Comparison of ENCODE assay signal across 17 cellular contexts in the genomic region with DNA sequence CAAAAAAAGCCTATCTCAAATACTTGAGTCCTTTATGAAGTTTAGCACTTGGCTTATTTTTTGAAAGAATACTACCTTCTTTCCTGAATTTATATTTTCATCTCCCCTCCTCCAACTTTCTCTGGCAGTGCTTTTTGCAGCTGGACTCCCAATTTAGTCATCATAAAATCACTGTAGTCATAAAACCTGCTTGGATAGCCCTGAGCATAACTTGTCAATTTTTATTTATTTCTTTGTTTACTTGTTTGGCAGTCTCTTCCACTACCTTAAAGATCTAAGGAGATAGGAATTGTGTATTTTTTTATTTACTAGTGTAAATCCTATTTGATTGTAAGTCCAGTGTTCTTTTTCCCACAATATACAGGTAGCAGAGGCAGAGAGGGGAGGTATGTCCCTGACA.
"Had no signal": no experiment of that assay in that cellular context is flagged by ENCODE, and none has a peak within 500 bp of the region (broad histone marks: within the 10 kb centered on the region; RNA-seq: fewer than 3 reads in every experiment).

No MANE protein-coding gene starts in this region.

- H3K36me3 ChIP-seq: neutrophil, right lobe of liver, stomach had no signal

- H3K9ac ChIP-seq: parathyroid adenoma had no signal

- DNase-seq: activated CD4-positive, alpha-beta T cell treated with anti-CD3 and anti-CD28 coated beads, Interleukin-2, amount 50 U/mL, for 1 hour; activated CD8-positive, alpha-beta memory T cell treated with anti-CD3 and anti-CD28 coated beads, Interleukin-2, amount 50 U/mL, for 4 hours; activated effector memory CD4-positive, alpha-beta T cell treated with Interleukin-2 at 50 U/mL for 16 hours; activated naive CD4-positive, alpha-beta T cell treated with anti-CD3 and anti-CD28 coated beads, Interleukin-2, amount 50 U/mL, for 16 hours; activated T-cell treated with anti-CD3 and anti-CD28 coated beads, Interleukin-2, amount 50 U/mL, for 4 hours; cerebellar nuclear complex; cortex of kidney; naive thymus-derived CD4-positive, alpha-beta T cell; stimulated activated CD4-positive, alpha-beta T cell treated with anti-CD3 and anti-CD28 coated beads, Interleukin-4, amount 100 ng/mL, for 24 hours; stomach; T1000 had no signal

- H3K27me3 ChIP-seq: neutrophil, right lobe of liver, stomach had no signal

- H3K4me3 ChIP-seq: right lobe of liver, stomach had no signal

- H3K79me2 ChIP-seq: parathyroid adenoma had no signal

- H3K27ac Mint-ChIP-seq: memory B cell; stimulated activated effector memory CD8-positive, alpha-beta T cell treated with anti-CD3 and anti-CD28 coated beads, Interleukin-12 subunit alpha, Interleukin-12 subunit beta, amount 100 ng/mL, for 72 hours; type B pancreatic cell had no signal

- H3K27me3 Mint-ChIP-seq: type B pancreatic cell had no signal

- H3K4me1 Mint-ChIP-seq: stimulated activated effector memory CD8-positive, alpha-beta T cell treated with anti-CD3 and anti-CD28 coated beads, Interleukin-12 subunit alpha, Interleukin-12 subunit beta, amount 100 ng/mL, for 72 hours had no signal

- H2AFZ ChIP-seq: parathyroid adenoma had no signal

- H3K36me3 Mint-ChIP-seq: stimulated activated effector memory CD8-positive, alpha-beta T cell treated with anti-CD3 and anti-CD28 coated beads, Interleukin-12 subunit alpha, Interleukin-12 subunit beta, amount 100 ng/mL, for 72 hours; type B pancreatic cell had no signal

- H3K9me3 ChIP-seq: neutrophil, right lobe of liver, stomach had no signal

- H3K9me3 Mint-ChIP-seq: activated T-cell treated with anti-CD3 and anti-CD28 coated beads, Interleukin-2, amount 50 U/mL, for 4 hours; memory B cell; stimulated activated effector memory CD8-positive, alpha-beta T cell treated with anti-CD3 and anti-CD28 coated beads, Interleukin-12 subunit alpha, Interleukin-12 subunit beta, amount 100 ng/mL, for 72 hours had no signal

- H3K27ac ChIP-seq: neutrophil, parathyroid adenoma, stomach had no signal

- H3K4me1 ChIP-seq: parathyroid adenoma had no signal

- H3K4me3 Mint-ChIP-seq: activated T-cell treated with anti-CD3 and anti-CD28 coated beads, Interleukin-2, amount 50 U/mL, for 4 hours; memory B cell; stimulated activated effector memory CD8-positive, alpha-beta T cell treated with anti-CD3 and anti-CD28 coated beads, Interleukin-12 subunit alpha, Interleukin-12 subunit beta, amount 100 ng/mL, for 72 hours; type B pancreatic cell had no signal
